1 cellular context compared by ENCODE assay signal in genomic region chr9:128048663-128049062, GRCh38.
TF ChIP-seq lines count a peak whose summit lies in the region.

No MANE protein-coding gene starts in this region.

TF ChIP-seq in H1, 55 proteins besides CTCF, POLR2A, EP300 and RAD21:
- TF ChIP-seq CEBPB (IDR thresholded peaks at IDR 0.05; ENCODE audit: low read depth, low read length) (no peak), SP1 (IDR thresholded peaks at IDR 0.05; ENCODE audit: low read depth, low read length) (0 out of 2 replicates have a peak, but pooled peaks have one; percentile 36), HDAC2 (IDR thresholded peaks at IDR 0.05; ENCODE audit: borderline replicate concordance in 1 of 2, low read depth in 2 of 2, low read length in 2 of 2) (no peak), USF2 (IDR thresholded peaks at IDR 0.05; ENCODE audit: low read length) (0 out of 2 replicates have a peak, but pooled peaks have one; percentile 21), FOSL1 (IDR thresholded peaks at IDR 0.05; ENCODE audit: insufficient read depth, low read depth, low read length) (no peak)
TF ChIP-seq in H1: peak in this region for 2.
